In genomic region chr14:61482348-61483206, GRCh38 we compare ENCODE assay signal across 13 cellular contexts.
A peak's percentile ranks its signal among the peaks of the same experiment; 100 is the strongest.
DNase-seq lines count a peak whose midpoint lies in the region; ATAC-seq and TF ChIP-seq lines count a peak whose summit lies in the region.
"Had no signal": no experiment of that assay in that cellular context is flagged by ENCODE, and none has a peak within 500 bp of the region (broad histone marks: within the 10 kb centered on the region; RNA-seq: fewer than 3 reads in every experiment).

No MANE protein-coding gene starts in this region.

- H2BK12ac ChIP-seq in mesenchymal stem cell (ENCODE audit: low read length in 2 of 2), result no peak overlapping the region

- H2BK5ac ChIP-seq in mesenchymal stem cell (ENCODE audit: low read depth, low read length, poor library complexity, severe bottlenecking), result no peak overlapping the region

- H2BK120ac ChIP-seq in mesenchymal stem cell (ENCODE audit: low read depth, low read length), result no peak overlapping the region

- POLR2A ChIA-PET in activated CD8-positive, alpha-beta T cell treated with anti-CD3 and anti-CD28 coated beads for 36 hours (lab: Charles Lee), result interaction anchor here (0.5 to 8.8 kb wide), 3 partner anchors 20 to 238 kb away, joined by 3 to 100 read pairs (median 5); no protein-coding TSS in a partner anchor

- ATAC-seq in stimulated activated naive CD8-positive, alpha-beta T cell treated with anti-CD3 and anti-CD28 coated beads, Interleukin-15, Interleukin-2, amounts not matched to agents 100 U/mL and 50 U/mL, for 24 hours, result no peak
- ATAC-seq in activated CD8-positive, alpha-beta T cell treated with anti-CD3 and anti-CD28 coated beads for 36 hours, result no peak
- ATAC-seq in left lobe of liver (peak; percentile 8), GM23338 (no peak), GM21786 (IDR thresholded peaks at IDR 0.05; ENCODE audit: unreplicated experiment) (no peak)
- ATAC-seq: gastroesophageal sphincter had no signal

- no peak overlapping the region for H3K9ac ChIP-seq in mesenchymal stem cell (ENCODE audit: low read length)

- TF ChIP-seq CTCF in activated CD8-positive, alpha-beta T cell treated with anti-CD3 and anti-CD28 coated beads for 36 hours (IDR thresholded peaks at IDR 0.05), result no peak
- no peak for TF ChIP-seq CTCF in GM23338 (conservative IDR thresholded peaks at IDR 0.05; ENCODE audit: low read depth in 2 of 2)

- peak overlapping the region; percentile 99 for H3K27ac Mint-ChIP-seq in stimulated activated naive CD8-positive, alpha-beta T cell treated with anti-CD3 and anti-CD28 coated beads, Interleukin-15, Interleukin-2, amounts not matched to agents 100 ng/mL and 50 ng/mL, for 24 hours
- H3K27ac Mint-ChIP-seq in activated CD8-positive, alpha-beta T cell treated with anti-CD3 and anti-CD28 coated beads for 36 hours, result peak overlapping the region; percentile 100
- no peak overlapping the region for H3K27ac Mint-ChIP-seq in GM23338
- H3K27ac Mint-ChIP-seq: activated B cell treated with CpG ODN at 0.5 μM for 24 hours had no signal

- H4K91ac ChIP-seq in mesenchymal stem cell (ENCODE audit: low read length), result no peak overlapping the region

- H3K4me1 Mint-ChIP-seq in stimulated activated naive CD8-positive, alpha-beta T cell treated with anti-CD3 and anti-CD28 coated beads, Interleukin-15, Interleukin-2, amounts not matched to agents 100 ng/mL and 50 ng/mL, for 24 hours (ENCODE audit: low read depth), result peaks cover 87% of the 10 kb centered on the region
- peaks cover 88% of the 10 kb centered on the region for H3K4me1 Mint-ChIP-seq in activated CD8-positive, alpha-beta T cell treated with anti-CD3 and anti-CD28 coated beads for 36 hours (ENCODE audit: low read depth)
- H3K4me1 Mint-ChIP-seq in GM23338, result peaks cover 16% of the 10 kb centered on the region

- H2BK15ac ChIP-seq in mesenchymal stem cell (ENCODE audit: low read depth, poor library complexity, severe bottlenecking), result no peak overlapping the region

- H3K4ac ChIP-seq in mesenchymal stem cell (ENCODE audit: low read depth in 1 of 2, low read length in 2 of 2), result no peak overlapping the region

- H3K14ac ChIP-seq in mesenchymal stem cell (ENCODE audit: low read length in 2 of 2), result no peak overlapping the region

- WGBS in mesenchymal stem cell, result 92% methylated on average over 8 of the region's 8 CpGs

- no peaks in the 10 kb centered on the region for H3K9me3 ChIP-seq in mesenchymal stem cell (ENCODE audit: control insufficient read depth, low read length)
- H3K9me3 ChIP-seq: gastroesophageal sphincter, upper lobe of left lung had no signal

- H3K79me2 ChIP-seq in GM23338 (replicated peaks; ENCODE audit: insufficient read depth), result no peaks in the 10 kb centered on the region

- no peak overlapping the region for H3K27ac ChIP-seq in GM23338 (ENCODE audit: low read depth)
- H3K27ac ChIP-seq in mesenchymal stem cell (ENCODE audit: low read length, poor library complexity, severe bottlenecking), result no peak overlapping the region
- H3K27ac ChIP-seq: cardiac muscle cell, gastroesophageal sphincter had no signal

- no peak overlapping the region for H3K4me3 Mint-ChIP-seq in stimulated activated naive CD8-positive, alpha-beta T cell treated with anti-CD3 and anti-CD28 coated beads, Interleukin-15, Interleukin-2, amounts not matched to agents 100 ng/mL and 50 ng/mL, for 24 hours
- no peak overlapping the region for H3K4me3 Mint-ChIP-seq in activated CD8-positive, alpha-beta T cell treated with anti-CD3 and anti-CD28 coated beads for 36 hours
- no peak overlapping the region for H3K4me3 Mint-ChIP-seq in GM23338
- H3K4me3 Mint-ChIP-seq: activated B cell treated with CpG ODN at 0.5 μM for 24 hours, IgD-negative memory B cell had no signal

- intact Hi-C loops in activated CD8-positive, alpha-beta T cell treated with anti-CD3 and anti-CD28 coated beads for 36 hours (cut with micrococcal nuclease), result no loop called here

- no peaks in the 10 kb centered on the region for H3K4me1 ChIP-seq in GM23338 (ENCODE audit: insufficient read depth)
- peaks cover 4% of the 10 kb centered on the region for H3K4me1 ChIP-seq in mesenchymal stem cell (ENCODE audit: control insufficient read depth, insufficient read depth, low read depth, low read length)

- no peaks in the 10 kb centered on the region for H3F3A ChIP-seq in GM23338 (replicated peaks; ENCODE audit: low read depth)

- no peaks in the 10 kb centered on the region for H3K36me3 ChIP-seq in GM23338 (ENCODE audit: insufficient read depth)
- H3K36me3 ChIP-seq in mesenchymal stem cell (ENCODE audit: control insufficient read depth in 1 of 2, insufficient read depth in 2 of 2, low read depth in 1 of 2, low read length in 2 of 2), result no peaks in the 10 kb centered on the region
- H3K36me3 ChIP-seq: gastroesophageal sphincter had no signal

- H2AK5ac ChIP-seq in mesenchymal stem cell (ENCODE audit: low read length, severe bottlenecking), result no peak overlapping the region

- no peak for DNase-seq in stimulated activated naive CD8-positive, alpha-beta T cell treated with anti-CD3 and anti-CD28 coated beads, Interleukin-15, Interleukin-2, amounts not matched to agents 100 U/mL and 50 U/mL, for 24 hours
- no peak for DNase-seq in activated CD8-positive, alpha-beta T cell treated with anti-CD3 and anti-CD28 coated beads for 36 hours
- DNase-seq in left lobe of liver (ENCODE audit: low spot score), result no peak
- no peak for DNase-seq in GM23338 (ENCODE audit: low spot score)
- DNase-seq in mesenchymal stem cell, result no peak
- DNase-seq: activated B cell treated with CpG ODN at 0.5 μM for 24 hours had no signal

- CTCF ChIA-PET in activated CD8-positive, alpha-beta T cell treated with anti-CD3 and anti-CD28 coated beads for 36 hours (lab: Charles Lee), result interaction anchor here (1.2 to 1.7 kb wide), 3 partner anchors 13 to 29 kb away, joined by 3 read pairs; no protein-coding TSS in a partner anchor

- H3K4me2 ChIP-seq in GM23338, result no peak overlapping the region
- H3K4me2 ChIP-seq in mesenchymal stem cell (ENCODE audit: low read length, poor library complexity, severe bottlenecking), result no peak overlapping the region

- no peaks in the 10 kb centered on the region for H4K20me1 ChIP-seq in GM23338 (replicated peaks; ENCODE audit: insufficient read depth)

- no peaks in the 10 kb centered on the region for H3K9me3 Mint-ChIP-seq in stimulated activated naive CD8-positive, alpha-beta T cell treated with anti-CD3 and anti-CD28 coated beads, Interleukin-15, Interleukin-2, amounts not matched to agents 100 ng/mL and 50 ng/mL, for 24 hours
- H3K9me3 Mint-ChIP-seq in activated CD8-positive, alpha-beta T cell treated with anti-CD3 and anti-CD28 coated beads for 36 hours, result no peaks in the 10 kb centered on the region
- no peaks in the 10 kb centered on the region for H3K9me3 Mint-ChIP-seq in GM23338
- H3K9me3 Mint-ChIP-seq: activated B cell treated with CpG ODN at 0.5 μM for 24 hours; activated T-helper 2 cell treated with anti-CD3 and anti-CD28 coated beads, Interferon-gamma antibody, Interleukin-2, Interleukin-4, amounts not matched to agents 10 μg/mL and 5 μg/mL and 100 μg/mL, durations not matched to agents 14 hours and 24 hours and 36 hours; IgD-negative memory B cell had no signal

- no peak overlapping the region for H2AFZ ChIP-seq in GM23338
- no peak overlapping the region for H2AFZ ChIP-seq in mesenchymal stem cell (ENCODE audit: low read depth, low read length)

- H3K9me2 ChIP-seq in GM23338 (ENCODE audit: insufficient read depth), result no peaks in the 10 kb centered on the region

- H3K36me3 Mint-ChIP-seq in stimulated activated naive CD8-positive, alpha-beta T cell treated with anti-CD3 and anti-CD28 coated beads, Interleukin-15, Interleukin-2, amounts not matched to agents 100 ng/mL and 50 ng/mL, for 24 hours (ENCODE audit: low read depth), result peaks cover 72% of the 10 kb centered on the region
- peaks cover 76% of the 10 kb centered on the region for H3K36me3 Mint-ChIP-seq in activated CD8-positive, alpha-beta T cell treated with anti-CD3 and anti-CD28 coated beads for 36 hours (ENCODE audit: low read depth)
- H3K36me3 Mint-ChIP-seq in GM23338 (ENCODE audit: low read depth), result no peaks in the 10 kb centered on the region

- H3K27me3 ChIP-seq in GM23338 (ENCODE audit: insufficient read depth) (no peaks in the 10 kb centered on the region), mesenchymal stem cell (ENCODE audit: control insufficient read depth in 1 of 2, insufficient read depth in 1 of 2, low read length in 2 of 2) (no peaks in the 10 kb centered on the region)
- H3K27me3 ChIP-seq: cardiac muscle cell, gastroesophageal sphincter, upper lobe of left lung had no signal

- no peak overlapping the region for H4K8ac ChIP-seq in mesenchymal stem cell (ENCODE audit: low read length)

- H3K4me3 ChIP-seq in GM23338 (no peak overlapping the region), mesenchymal stem cell (ENCODE audit: insufficient read depth in 1 of 2, low read depth in 1 of 2, low read length in 2 of 2) (no peak overlapping the region)
- H3K4me3 ChIP-seq: cardiac muscle cell, gastroesophageal sphincter, upper lobe of left lung had no signal

- no peaks in the 10 kb centered on the region for H3K27me3 Mint-ChIP-seq in stimulated activated naive CD8-positive, alpha-beta T cell treated with anti-CD3 and anti-CD28 coated beads, Interleukin-15, Interleukin-2, amounts not matched to agents 100 ng/mL and 50 ng/mL, for 24 hours
- no peaks in the 10 kb centered on the region for H3K27me3 Mint-ChIP-seq in activated CD8-positive, alpha-beta T cell treated with anti-CD3 and anti-CD28 coated beads for 36 hours
- no peaks in the 10 kb centered on the region for H3K27me3 Mint-ChIP-seq in GM23338 (ENCODE audit: insufficient read depth, low read depth, poor library complexity)
- H3K27me3 Mint-ChIP-seq: activated B cell treated with CpG ODN at 0.5 μM for 24 hours, IgD-negative memory B cell had no signal

- H3K23ac ChIP-seq in mesenchymal stem cell (ENCODE audit: low read length in 2 of 2), result no peak overlapping the region

- H3K79me1 ChIP-seq in mesenchymal stem cell (replicated peaks; ENCODE audit: low read length, poor library complexity, severe bottlenecking), result peaks cover 3% of the 10 kb centered on the region

- H3K18ac ChIP-seq in mesenchymal stem cell (ENCODE audit: low read depth in 1 of 2, low read length in 2 of 2), result peak overlapping the region in 1 of 2 experiments; percentile 6

TF ChIP-seq in GM23338, 12 proteins besides CTCF, POLR2A, EP300 and RAD21 (continues in another document):
- TF ChIP-seq ZNF114 (CRISPR knock-in tag; IDR thresholded peaks at IDR 0.05), result no peak
- TF ChIP-seq ETS1 (IDR thresholded peaks at IDR 0.05), result no peak
- TF ChIP-seq ZNF331 (CRISPR knock-in tag; IDR thresholded peaks at IDR 0.05; ENCODE audit: low read depth), result no peak
- no peak for TF ChIP-seq JUNB (IDR thresholded peaks at IDR 0.05; ENCODE audit: unreplicated experiment)
- TF ChIP-seq POLR2AphosphoS5 (IDR thresholded peaks at IDR 0.05; ENCODE audit: low read depth), result no peak
